Comparison of ENCODE assay signal across 8 cellular contexts in the genomic region with DNA sequence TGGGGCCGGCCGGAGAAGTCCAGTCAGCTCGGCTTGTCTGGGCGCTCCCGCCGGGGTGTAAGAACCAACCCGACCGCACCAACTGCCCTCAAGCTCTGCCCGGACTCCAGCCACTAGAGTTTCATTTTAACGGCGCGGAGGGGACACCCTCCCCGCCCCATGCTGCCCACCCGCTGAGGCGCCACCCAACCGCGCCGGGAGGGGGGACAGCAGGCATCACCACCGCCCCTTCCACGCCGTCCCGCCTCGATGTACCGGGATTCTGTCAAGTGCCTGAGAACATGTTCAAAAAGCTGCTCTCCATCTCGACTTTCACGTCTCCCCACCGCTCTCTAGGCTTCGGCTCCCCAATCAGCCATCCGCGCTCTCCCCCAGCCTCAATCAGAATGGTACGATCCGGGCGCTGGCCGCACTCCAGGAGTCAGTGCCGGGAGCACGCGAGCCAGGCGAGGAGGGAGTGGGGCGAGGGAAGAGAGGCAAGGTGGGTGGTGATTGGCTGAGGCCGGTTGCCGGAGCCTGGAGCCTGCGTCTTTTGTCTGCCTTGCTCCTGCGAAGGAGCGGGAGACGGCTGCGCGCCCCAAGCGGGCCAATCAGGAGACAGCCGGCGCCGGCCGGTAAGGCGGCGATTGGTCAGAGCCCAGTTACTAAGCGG. TPM values are rescaled to one million over a fixed set of nuclear protein-coding genes. Genes with fewer than 3 reads are reported as not detected.
A peak's percentile ranks its signal among the peaks of the same experiment; 100 is the strongest.
DNase-seq lines count a peak whose midpoint lies in the region; ATAC-seq and TF ChIP-seq lines count a peak whose summit lies in the region.

Gene PIK3R3 (minus strand): TSS at position 101 of the 652 bp plus-strand sequence. CDS start 677 bp downstream, outside the sequence.

- ATAC-seq in HG02588 (IDR thresholded peaks at IDR 0.05; ENCODE audit: unreplicated experiment), result peak; percentile 81

- peak; percentile 92 for DNase-seq in NCI-H1092 (lab: John Stamatoyannopoulos, UW)
- DNase-seq in SKM-1 treated with dmso at 0.1 percent for 144 hours (lab: John Stamatoyannopoulos, UW; ENCODE audit: unreplicated experiment), result peak; percentile 98
- DNase-seq in activated naive CD8-positive, alpha-beta T cell treated with anti-CD3 and anti-CD28 coated beads, Interleukin-2, amount 50 U/mL, for 16 hours (ENCODE audit: low read depth, low spot score), result peak; percentile 75
- peak; percentile 94 to 99 (median 98) for DNase-seq in head of caudate nucleus
- peak; percentile 99 for DNase-seq in osteocyte (ENCODE audit: extremely low spot score, unreplicated experiment)

- no peaks in the 10 kb centered on the region for H3K27me3 Mint-ChIP-seq in osteocyte (ENCODE audit: unreplicated experiment)

- H3K9me3 Mint-ChIP-seq in osteocyte (ENCODE audit: unreplicated experiment), result no peaks in the 10 kb centered on the region

- peak within 1 kb of the TSS; percentile 93 for H3K27ac ChIP-seq in thymus (ENCODE audit: low read depth)

- intact Hi-C loops in head of caudate nucleus (cut with DNase I), result no loop called here

- no peak for TF ChIP-seq CTCF in osteocyte (IDR thresholded peaks at IDR 0.05)

- peak within 1 kb of the TSS; percentile 92 for H3K4me3 Mint-ChIP-seq in osteocyte (ENCODE audit: unreplicated experiment)

- WGBS in thymus, result under 1% methylated on average over 55 of the region's 55 CpGs

- peaks cover 9% of the 10 kb centered on the region for H3K4me1 ChIP-seq in thymus (ENCODE audit: control insufficient read depth, insufficient read depth, low read length)

- no peaks in the 10 kb centered on the region for H3K36me3 ChIP-seq in thymus (ENCODE audit: control insufficient read depth, insufficient read depth)

- peaks cover 11% of the 10 kb centered on the region for H3K27me3 ChIP-seq in thymus (ENCODE audit: control insufficient read depth, insufficient read depth)

- H3K36me3 Mint-ChIP-seq in osteocyte (ENCODE audit: unreplicated experiment), result no peaks in the 10 kb centered on the region

- no peaks in the 10 kb centered on the region for H3K9me3 ChIP-seq in thymus (ENCODE audit: control insufficient read depth)

- H3K4me3 ChIP-seq in GM08714 (ENCODE audit: low read length), result peak within 1 kb of the TSS; percentile 97
- H3K4me3 ChIP-seq in thymus (ENCODE audit: low read length), result peak within 1 kb of the TSS; percentile 70

- H3K4me1 Mint-ChIP-seq in osteocyte (ENCODE audit: unreplicated experiment), result peaks cover 66% of the 10 kb centered on the region

- peak within 1 kb of the TSS; percentile 100 for H3K27ac Mint-ChIP-seq in osteocyte (ENCODE audit: unreplicated experiment)

RNA-seq across cellular contexts. Expression of gene PIK3R3, which starts in this region (rescaled TPM):
- 33.2 and 33.9 TPM in 2 replicates for total RNA-seq in osteocyte
- 13.3 TPM for polyA plus RNA-seq in thymus

Comparison
In these comparisons a context has a peak if more than half of its experiments do, and no peak if none do; other contexts are left out.
1. Peak in every context shown above with its lines: DNase-seq, ATAC-seq, H3K4me3 ChIP-seq and H3K27ac ChIP-seq.